In genomic region chr12:55019784-55020183, GRCh38 we compare ENCODE assay signal across 9 cellular contexts. TPM values are rescaled to one million over a fixed set of nuclear protein-coding genes. Genes with fewer than 3 reads are reported as not detected.
DNase-seq lines count a peak whose midpoint lies in the region; ATAC-seq and TF ChIP-seq lines count a peak whose summit lies in the region.
"Had no signal": no experiment of that assay in that cellular context is flagged by ENCODE, and none has a peak within 500 bp of the region (broad histone marks: within the 10 kb centered on the region; RNA-seq: fewer than 3 reads in every experiment).

A gene with protein sequence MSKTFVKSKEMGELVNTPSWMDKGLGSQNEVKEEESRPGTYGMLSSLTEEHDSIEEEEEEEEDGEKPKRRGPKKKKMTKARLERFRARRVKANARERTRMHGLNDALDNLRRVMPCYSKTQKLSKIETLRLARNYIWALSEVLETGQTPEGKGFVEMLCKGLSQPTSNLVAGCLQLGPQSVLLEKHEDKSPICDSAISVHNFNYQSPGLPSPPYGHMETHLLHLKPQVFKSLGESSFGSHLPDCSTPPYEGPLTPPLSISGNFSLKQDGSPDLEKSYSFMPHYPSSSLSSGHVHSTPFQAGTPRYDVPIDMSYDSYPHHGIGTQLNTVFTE (plus strand): TSS chr12:55019974. CDS start chr12:55026440, 6,466 bp downstream.

- H2AFZ ChIP-seq in neural cell (ENCODE audit: low read depth, low read length), result no peak within 1 kb of the TSS

- H3K79me2 ChIP-seq in neural cell (replicated peaks; ENCODE audit: insufficient read depth, low read length), result no peaks in the 10 kb centered on the region

- H3F3A ChIP-seq in neural cell (ENCODE audit: insufficient read depth, low read length, poor library complexity, severe bottlenecking), result no peaks in the 10 kb centered on the region

- H4K20me1 ChIP-seq in neural cell (ENCODE audit: insufficient read depth), result no peaks in the 10 kb centered on the region

- ATAC-seq in HG03354 (IDR thresholded peaks at IDR 0.05; ENCODE audit: poor library complexity, severe bottlenecking, unreplicated experiment) (peak; percentile 52), GM21737 (IDR thresholded peaks at IDR 0.05; ENCODE audit: unreplicated experiment) (no peak)

- H3K27ac Mint-ChIP-seq in Caco-2 (ENCODE audit: unreplicated experiment), result no peak within 1 kb of the TSS
- H3K27ac Mint-ChIP-seq in activated T-helper 2 cell treated with anti-CD3 and anti-CD28 coated beads, Interferon-gamma antibody, Interleukin-2, Interleukin-4, amounts not matched to agents 10 μg/mL and 5 μg/mL and 100 μg/mL, durations not matched to agents 14 hours and 24 hours and 36 hours, result no peak within 1 kb of the TSS

- CTCF ChIA-PET in Caco-2 (lab: Charles Lee), result interaction anchor here (0.8 kb wide), 1 partner anchor 27 kb away, joined by 4 read pairs; no protein-coding TSS in a partner anchor

- no peaks in the 10 kb centered on the region for H3K36me3 Mint-ChIP-seq in Caco-2 (ENCODE audit: insufficient read depth, unreplicated experiment)
- H3K36me3 Mint-ChIP-seq in activated T-helper 2 cell treated with anti-CD3 and anti-CD28 coated beads, Interferon-gamma antibody, Interleukin-2, Interleukin-4, amounts not matched to agents 10 μg/mL and 5 μg/mL and 100 μg/mL, durations not matched to agents 14 hours and 24 hours and 36 hours (ENCODE audit: low read depth), result no peaks in the 10 kb centered on the region

- H3K9ac ChIP-seq in neural cell (ENCODE audit: low read length), result no peak within 1 kb of the TSS

- no peaks in the 10 kb centered on the region for H3K9me2 ChIP-seq in neural cell (ENCODE audit: insufficient read depth, low read length)

- no TSS peak for BruUV-seq in Caco-2 (replicated peaks; lab: Mats Ljungman, UMichigan)

- no peak for TF ChIP-seq EP300 in neural cell (conservative IDR thresholded peaks at IDR 0.05; ENCODE audit: poor library complexity, severe bottlenecking)

- peaks cover 9% of the 10 kb centered on the region for H3K27me3 Mint-ChIP-seq in Caco-2 (ENCODE audit: insufficient read depth, unreplicated experiment)
- H3K27me3 Mint-ChIP-seq in activated T-helper 2 cell treated with anti-CD3 and anti-CD28 coated beads, Interferon-gamma antibody, Interleukin-2, Interleukin-4, amounts not matched to agents 10 μg/mL and 5 μg/mL and 100 μg/mL, durations not matched to agents 14 hours and 24 hours and 36 hours (ENCODE audit: low read depth), result peaks cover 66% of the 10 kb centered on the region

- intact Hi-C loops in Caco-2 (cut with micrococcal nuclease; ENCODE audit: unreplicated experiment), result no loop called here
- intact Hi-C loops in activated T-helper 2 cell treated with anti-CD3 and anti-CD28 coated beads, Interferon-gamma antibody, Interleukin-2, Interleukin-4, amounts not matched to agents 10 μg/mL and 5 μg/mL and 100 μg/mL, durations not matched to agents 14 hours and 24 hours and 36 hours (cut with micrococcal nuclease), result no loop called here

- H3K27ac ChIP-seq in neural cell (ENCODE audit: low read length), result no peak within 1 kb of the TSS
- H3K27ac ChIP-seq: thoracic aorta had no signal

- DNase-seq in Caco-2 (peak; percentile 69 to 73), SK-N-DZ (ENCODE audit: low spot score) (peak; percentile 3), fibroblast of mammary gland (ENCODE audit: low read depth) (peak; percentile 64), NCI-H2081 treated with DMSO at 0.1 percent for 48 hours (lab: John Stamatoyannopoulos, UW) (no peak)
- no peak for DNase-seq in activated T-helper 2 cell treated with anti-CD3 and anti-CD28 coated beads, Interferon-gamma antibody, Interleukin-2, Interleukin-4, amounts not matched to agents 10 μg/mL and 5 μg/mL and 100 μg/mL, durations not matched to agents 14 hours and 24 hours and 36 hours (ENCODE audit: low spot score)

- H3K27me3 ChIP-seq in Caco-2 (replicated peaks; ENCODE audit: control insufficient read depth, insufficient read depth, low read length) (no peaks in the 10 kb centered on the region), neural cell (ENCODE audit: insufficient read depth, low read depth, low read length) (peaks cover 17% of the 10 kb centered on the region)

- TF ChIP-seq RAD21 in neural cell (conservative IDR thresholded peaks at IDR 0.05), result no peak

- no peaks in the 10 kb centered on the region for H3K36me3 ChIP-seq in Caco-2 (ENCODE audit: control insufficient read depth, insufficient read depth, low read length)
- no peaks in the 10 kb centered on the region for H3K36me3 ChIP-seq in neural cell (ENCODE audit: insufficient read depth, low read length)
- H3K36me3 ChIP-seq: thoracic aorta had no signal

- H3K9me3 ChIP-seq in Caco-2 (no peaks in the 10 kb centered on the region), neural cell (ENCODE audit: low read length) (no peaks in the 10 kb centered on the region)
- H3K9me3 ChIP-seq: thoracic aorta had no signal

- POLR2A ChIA-PET in Caco-2 (lab: Charles Lee), result no interaction called here

- no peak within 1 kb of the TSS for H3K4me2 ChIP-seq in neural cell (ENCODE audit: low read length)

- H3K4me1 Mint-ChIP-seq in Caco-2 (ENCODE audit: low read depth, unreplicated experiment), result peaks cover 8% of the 10 kb centered on the region
- H3K4me1 Mint-ChIP-seq in activated T-helper 2 cell treated with anti-CD3 and anti-CD28 coated beads, Interferon-gamma antibody, Interleukin-2, Interleukin-4, amounts not matched to agents 10 μg/mL and 5 μg/mL and 100 μg/mL, durations not matched to agents 14 hours and 24 hours and 36 hours (ENCODE audit: low read depth), result peaks cover 5% of the 10 kb centered on the region

- H3K4me1 ChIP-seq in Caco-2, result no peaks in the 10 kb centered on the region

- no peak within 1 kb of the TSS for H3K4me3 Mint-ChIP-seq in Caco-2 (ENCODE audit: unreplicated experiment)
- no peak within 1 kb of the TSS for H3K4me3 Mint-ChIP-seq in activated T-helper 2 cell treated with anti-CD3 and anti-CD28 coated beads, Interferon-gamma antibody, Interleukin-2, Interleukin-4, amounts not matched to agents 10 μg/mL and 5 μg/mL and 100 μg/mL, durations not matched to agents 14 hours and 24 hours and 36 hours (ENCODE audit: low read depth)

- no peak for TF ChIP-seq CTCF in Caco-2 (IDR thresholded peaks at IDR 0.05; ENCODE audit: insufficient read depth in 1 of 2, low read depth in 1 of 2, low read length in 1 of 2, severe bottlenecking in 1 of 2, unreplicated experiment in 1 of 2)
- TF ChIP-seq CTCF in fibroblast of mammary gland (conservative IDR thresholded peaks at IDR 0.05; ENCODE audit: control insufficient read depth, insufficient read depth, low read depth, low read length), result no peak
- TF ChIP-seq CTCF in neural cell (IDR thresholded peaks at IDR 0.05; ENCODE audit: poor library complexity, severe bottlenecking), result no peak

- H3K9me3 Mint-ChIP-seq in Caco-2 (ENCODE audit: unreplicated experiment), result no peaks in the 10 kb centered on the region
- no peaks in the 10 kb centered on the region for H3K9me3 Mint-ChIP-seq in activated T-helper 2 cell treated with anti-CD3 and anti-CD28 coated beads, Interferon-gamma antibody, Interleukin-2, Interleukin-4, amounts not matched to agents 10 μg/mL and 5 μg/mL and 100 μg/mL, durations not matched to agents 14 hours and 24 hours and 36 hours

- H3K4me3 ChIP-seq in Caco-2 (ENCODE audit: low read depth, low read length) (no peak within 1 kb of the TSS), fibroblast of mammary gland (ENCODE audit: control insufficient read depth, low read depth, low read length) (no peak within 1 kb of the TSS), neural cell (ENCODE audit: low read length) (peak within 1 kb of the TSS; percentile 40)
- H3K4me3 ChIP-seq: thoracic aorta had no signal

TF ChIP-seq in neural cell, 6 proteins besides CTCF, POLR2A, EP300 and RAD21:
- no peak for TF ChIP-seq EZH2 (IDR thresholded peaks at IDR 0.05; ENCODE audit: borderline replicate concordance, insufficient read depth, low read length, poor library complexity, severe bottlenecking)
- no peak for TF ChIP-seq TAF1 (IDR thresholded peaks at IDR 0.05; ENCODE audit: low read depth)
- peak; percentile 59 for TF ChIP-seq REST (IDR thresholded peaks at IDR 0.05; ENCODE audit: borderline replicate concordance)

RNA-seq across cellular contexts. Expression of the gene that starts here (rescaled TPM):
- not detected in 2 replicates for total RNA-seq in Caco-2 (2022)
- polyA plus RNA-seq in SK-N-DZ (2014; cell fraction: cytosol; rRNA removed), result not detected in 2 replicates
- polyA plus RNA-seq in SK-N-DZ (2014; cell fraction: nucleus; rRNA removed), result 0.03 TPM in 1 of 2 replicates, not detected in the other
- not detected in 2 replicates for polyA plus RNA-seq in neural cell
- polyA minus RNA-seq in neural cell, result 0.24 and 0.35 TPM in 2 replicates
- not detected in 2 replicates for total RNA-seq in activated T-helper 2 cell treated with anti-CD3 and anti-CD28 coated beads, Interferon-gamma antibody, Interleukin-2, Interleukin-4, amounts not matched to agents 10 μg/mL and 5 μg/mL and 100 μg/mL, durations not matched to agents 14 hours and 24 hours and 36 hours
- total RNA-seq: thoracic aorta had no signal

Comparison
In these comparisons a context has a peak if more than half of its experiments do, and no peak if none do; other contexts are left out.
1. Peak in DNase-seq in Caco-2; RNA of the gene not detected or under 1 TPM.
2. DNase-seq: peak in SK-N-DZ (single experiment) and fibroblast of mammary gland (single experiment); none in NCI-H2081 treated with DMSO at 0.1 percent for 48 hours (single experiment) and activated T-helper 2 cell treated with anti-CD3 and anti-CD28 coated beads, Interferon-gamma antibody, Interleukin-2, Interleukin-4, amounts not matched to agents 10 μg/mL and 5 μg/mL and 100 μg/mL, durations not matched to agents 14 hours and 24 hours and 36 hours (single experiment).